ENCODE assay signal across 13 cellular contexts in genomic region chr3:196792771-196793170, GRCh38. TPM values are rescaled to one million over a fixed set of nuclear protein-coding genes. Genes with fewer than 3 reads are reported as not detected.
DNase-seq lines count a peak whose midpoint lies in the region; FAIRE-seq and TF ChIP-seq lines count a peak whose summit lies in the region.
"Had no signal": no experiment of that assay in that cellular context is flagged by ENCODE, and none has a peak within 500 bp of the region (broad histone marks: within the 10 kb centered on the region; RNA-seq: fewer than 3 reads in every experiment).

No MANE protein-coding gene starts in this region.

- peak overlapping the region; percentile 80 for H3K27ac ChIP-seq in osteoblast (ENCODE audit: low read depth, low read length)
- H3K27ac ChIP-seq: adrenal gland, skin epidermis had no signal

- peaks cover 20% of the 10 kb centered on the region for H3K4me1 ChIP-seq in osteoblast (ENCODE audit: insufficient read depth, low read length)

- DNase-seq in ELR (ENCODE audit: low read depth) (peak; percentile 42), RCC 7860 (ENCODE audit: low spot score) (peak; percentile 31), fibroblast of gingiva (ENCODE audit: low read depth) (peak; percentile 41), osteoblast (ENCODE audit: insufficient read length, low spot score, missing footprints) (peak; percentile 65), germinal center (ENCODE audit: low spot score) (no peak), HuH-7 (ENCODE audit: low spot score) (no peak), DMS79 treated with DMSO at 0.1 percent for 48 hours (lab: John Stamatoyannopoulos, UW) (no peak), KG1 (lab: John Stamatoyannopoulos, UW) (no peak)
- DNase-seq: CD8-positive, alpha-beta memory T cell; stimulated activated CD8-positive, alpha-beta memory T cell treated with anti-CD3 and anti-CD28 coated beads, Interleukin-4, amount 100 ng/mL, for 48 hours had no signal

- FAIRE-seq in RCC 7860 (lab: Jason Lieb, UNC) = no peak
- FAIRE-seq: GM12878 had no signal

- TF ChIP-seq CTCF in osteoblast (IDR thresholded peaks at IDR 0.05; ENCODE audit: extremely low read depth, low read depth, low read length) = no peak

- H2AFZ ChIP-seq in osteoblast (ENCODE audit: low read length) = no peak overlapping the region

- H3K27me3 ChIP-seq in osteoblast (ENCODE audit: insufficient read depth, low read length) = no peaks in the 10 kb centered on the region
- H3K27me3 ChIP-seq: adrenal gland had no signal

- peaks cover 21% of the 10 kb centered on the region for H4K20me1 ChIP-seq in osteoblast (ENCODE audit: insufficient read depth, low read length)

- no peak overlapping the region for H3K4me3 ChIP-seq in osteoblast (ENCODE audit: insufficient read depth, low read length)
- H3K4me3 ChIP-seq: adrenal gland, GM12878, skin epidermis had no signal

- H3K4me2 ChIP-seq in osteoblast (ENCODE audit: insufficient read depth, low read length) = peak overlapping the region; percentile 55

- peaks cover 69% of the 10 kb centered on the region for H3K79me2 ChIP-seq in osteoblast (ENCODE audit: insufficient read depth, low read length)

- H3K36me3 ChIP-seq in osteoblast (ENCODE audit: insufficient read depth, low read length) = peaks cover 16% of the 10 kb centered on the region
- H3K36me3 ChIP-seq: adrenal gland had no signal

- H3K9me3 ChIP-seq in osteoblast (ENCODE audit: low read depth, low read length) = peaks cover 2% of the 10 kb centered on the region
- H3K9me3 ChIP-seq: adrenal gland had no signal

RNA-seq across cellular contexts. Expression of gene PAK2, which starts 53.1 kb away (rescaled TPM):
- total RNA-seq in osteoblast = 36.6 and 37.4 TPM in 2 replicates

Comparison
In these comparisons a context has a peak if more than half of its experiments do, and no peak if none do; other contexts are left out.
1. DNase-seq: peak in ELR (single experiment), RCC 7860 (single experiment), fibroblast of gingiva (single experiment) and osteoblast (single experiment); none in germinal center (single experiment), HuH-7 (single experiment), DMS79 treated with DMSO at 0.1 percent for 48 hours (single experiment) and KG1 (single experiment).